Comparison of ENCODE assay signal across 1 cellular context in the genomic region with DNA sequence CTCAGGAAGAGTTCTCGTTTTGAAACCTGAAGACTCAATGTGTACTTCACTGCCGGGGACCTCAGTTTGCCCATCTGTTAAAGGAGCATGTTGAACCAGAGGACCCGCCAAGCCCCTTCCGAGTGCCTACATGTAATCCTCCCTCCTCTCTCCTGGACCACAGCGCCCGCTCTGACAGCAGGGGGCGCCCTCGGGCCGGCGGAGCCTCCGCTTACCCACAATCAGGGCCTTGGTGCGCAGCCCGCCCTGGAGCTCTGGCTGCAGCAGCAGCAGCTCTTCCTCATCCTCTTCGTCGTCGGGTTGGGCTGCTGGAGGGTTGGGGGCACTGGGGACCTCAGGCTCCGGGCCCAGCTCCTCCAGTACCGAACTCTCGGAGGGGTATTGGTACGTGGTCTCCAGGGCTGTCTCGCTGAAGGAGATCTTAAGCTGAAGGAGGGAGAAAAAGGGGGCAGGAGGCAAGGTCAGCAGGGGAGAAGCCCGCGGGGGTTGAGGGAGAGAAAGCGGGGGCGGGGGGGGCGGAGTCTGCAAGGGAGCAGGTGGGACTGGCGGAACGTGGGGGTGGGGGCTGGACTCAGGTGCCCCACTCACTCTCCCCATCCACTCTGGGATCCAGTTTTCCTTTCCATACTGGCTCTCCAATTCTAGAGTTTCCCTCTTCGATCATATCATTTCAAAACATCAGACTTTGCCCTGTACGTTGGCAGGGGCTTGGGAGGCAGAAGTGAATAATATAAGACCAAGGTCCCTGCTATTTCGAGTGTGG.
TF ChIP-seq lines count a peak whose summit lies in the region.

No MANE protein-coding gene starts in this region.

TF ChIP-seq in HepG2, 621 proteins besides CTCF, POLR2A, EP300 and RAD21 (continued from another document and continues in another):
- TF ChIP-seq, protein P1, sequence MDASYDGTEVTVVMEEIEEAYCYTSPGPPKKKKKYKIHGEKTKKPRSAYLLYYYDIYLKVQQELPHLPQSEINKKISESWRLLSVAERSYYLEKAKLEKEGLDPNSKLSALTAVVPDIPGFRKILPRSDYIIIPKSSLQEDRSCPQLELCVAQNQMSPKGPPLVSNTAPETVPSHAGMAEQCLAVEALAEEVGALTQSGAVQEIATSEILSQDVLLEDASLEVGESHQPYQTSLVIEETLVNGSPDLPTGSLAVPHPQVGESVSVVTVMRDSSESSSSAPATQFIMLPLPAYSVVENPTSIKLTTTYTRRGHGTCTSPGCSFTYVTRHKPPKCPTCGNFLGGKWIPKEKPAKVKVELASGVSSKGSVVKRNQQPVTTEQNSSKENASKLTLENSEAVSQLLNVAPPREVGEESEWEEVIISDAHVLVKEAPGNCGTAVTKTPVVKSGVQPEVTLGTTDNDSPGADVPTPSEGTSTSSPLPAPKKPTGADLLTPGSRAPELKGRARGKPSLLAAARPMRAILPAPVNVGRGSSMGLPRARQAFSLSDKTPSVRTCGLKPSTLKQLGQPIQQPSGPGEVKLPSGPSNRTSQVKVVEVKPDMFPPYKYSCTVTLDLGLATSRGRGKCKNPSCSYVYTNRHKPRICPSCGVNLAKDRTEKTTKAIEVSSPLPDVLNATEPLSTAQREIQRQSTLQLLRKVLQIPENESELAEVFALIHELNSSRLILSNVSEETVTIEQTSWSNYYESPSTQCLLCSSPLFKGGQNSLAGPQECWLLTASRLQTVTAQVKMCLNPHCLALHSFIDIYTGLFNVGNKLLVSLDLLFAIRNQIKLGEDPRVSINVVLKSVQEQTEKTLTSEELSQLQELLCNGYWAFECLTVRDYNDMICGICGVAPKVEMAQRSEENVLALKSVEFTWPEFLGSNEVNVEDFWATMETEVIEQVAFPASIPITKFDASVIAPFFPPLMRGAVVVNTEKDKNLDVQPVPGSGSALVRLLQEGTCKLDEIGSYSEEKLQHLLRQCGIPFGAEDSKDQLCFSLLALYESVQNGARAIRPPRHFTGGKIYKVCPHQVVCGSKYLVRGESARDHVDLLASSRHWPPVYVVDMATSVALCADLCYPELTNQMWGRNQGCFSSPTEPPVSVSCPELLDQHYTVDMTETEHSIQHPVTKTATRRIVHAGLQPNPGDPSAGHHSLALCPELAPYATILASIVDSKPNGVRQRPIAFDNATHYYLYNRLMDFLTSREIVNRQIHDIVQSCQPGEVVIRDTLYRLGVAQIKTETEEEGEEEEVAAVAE (CRISPR knock-in tag; IDR thresholded peaks at IDR 0.05; ENCODE audit: borderline replicate concordance), result peak; percentile 65
- TF ChIP-seq, protein P2, sequence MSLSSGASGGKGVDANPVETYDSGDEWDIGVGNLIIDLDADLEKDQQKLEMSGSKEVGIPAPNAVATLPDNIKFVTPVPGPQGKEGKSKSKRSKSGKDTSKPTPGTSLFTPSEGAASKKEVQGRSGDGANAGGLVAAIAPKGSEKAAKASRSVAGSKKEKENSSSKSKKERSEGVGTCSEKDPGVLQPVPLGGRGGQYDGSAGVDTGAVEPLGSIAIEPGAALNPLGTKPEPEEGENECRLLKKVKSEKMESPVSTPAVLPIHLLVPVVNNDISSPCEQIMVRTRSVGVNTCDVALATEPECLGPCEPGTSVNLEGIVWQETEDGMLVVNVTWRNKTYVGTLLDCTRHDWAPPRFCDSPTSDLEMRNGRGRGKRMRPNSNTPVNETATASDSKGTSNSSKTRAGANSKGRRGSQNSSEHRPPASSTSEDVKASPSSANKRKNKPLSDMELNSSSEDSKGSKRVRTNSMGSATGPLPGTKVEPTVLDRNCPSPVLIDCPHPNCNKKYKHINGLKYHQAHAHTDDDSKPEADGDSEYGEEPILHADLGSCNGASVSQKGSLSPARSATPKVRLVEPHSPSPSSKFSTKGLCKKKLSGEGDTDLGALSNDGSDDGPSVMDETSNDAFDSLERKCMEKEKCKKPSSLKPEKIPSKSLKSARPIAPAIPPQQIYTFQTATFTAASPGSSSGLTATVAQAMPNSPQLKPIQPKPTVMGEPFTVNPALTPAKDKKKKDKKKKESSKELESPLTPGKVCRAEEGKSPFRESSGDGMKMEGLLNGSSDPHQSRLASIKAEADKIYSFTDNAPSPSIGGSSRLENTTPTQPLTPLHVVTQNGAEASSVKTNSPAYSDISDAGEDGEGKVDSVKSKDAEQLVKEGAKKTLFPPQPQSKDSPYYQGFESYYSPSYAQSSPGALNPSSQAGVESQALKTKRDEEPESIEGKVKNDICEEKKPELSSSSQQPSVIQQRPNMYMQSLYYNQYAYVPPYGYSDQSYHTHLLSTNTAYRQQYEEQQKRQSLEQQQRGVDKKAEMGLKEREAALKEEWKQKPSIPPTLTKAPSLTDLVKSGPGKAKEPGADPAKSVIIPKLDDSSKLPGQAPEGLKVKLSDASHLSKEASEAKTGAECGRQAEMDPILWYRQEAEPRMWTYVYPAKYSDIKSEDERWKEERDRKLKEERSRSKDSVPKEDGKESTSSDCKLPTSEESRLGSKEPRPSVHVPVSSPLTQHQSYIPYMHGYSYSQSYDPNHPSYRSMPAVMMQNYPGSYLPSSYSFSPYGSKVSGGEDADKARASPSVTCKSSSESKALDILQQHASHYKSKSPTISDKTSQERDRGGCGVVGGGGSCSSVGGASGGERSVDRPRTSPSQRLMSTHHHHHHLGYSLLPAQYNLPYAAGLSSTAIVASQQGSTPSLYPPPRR (CRISPR knock-in tag; IDR thresholded peaks at IDR 0.05; ENCODE audit: borderline replicate concordance), result no peak
- TF ChIP-seq KAT7 (CRISPR knock-in tag; IDR thresholded peaks at IDR 0.05; ENCODE audit: borderline replicate concordance) (peak; percentile 92; the same call in 1 of the 2 replicates), SATB2 (CRISPR knock-in tag; IDR thresholded peaks at IDR 0.05) (no peak), ZNF850 (CRISPR knock-in tag; conservative IDR thresholded peaks at IDR 0.05) (no peak), TEAD3 (CRISPR knock-in tag; optimal IDR thresholded peaks at IDR 0.05; ENCODE audit: borderline replicate concordance) (peak; percentile 55), ZNF567 (CRISPR knock-in tag; IDR thresholded peaks at IDR 0.05; ENCODE audit: borderline replicate concordance) (0 out of 2 replicates have a peak, but pooled peaks have one; percentile 68), XRCC5 (optimal IDR thresholded peaks at IDR 0.05; ENCODE audit: low read length) (peak; percentile 95), SNAPC2 (CRISPR knock-in tag; IDR thresholded peaks at IDR 0.05) (peak; percentile 79; the same call in 1 of the 2 replicates), ZFP41 (CRISPR knock-in tag; IDR thresholded peaks at IDR 0.05; ENCODE audit: borderline replicate concordance) (no peak), HMGA1 (CRISPR knock-in tag; conservative IDR thresholded peaks at IDR 0.05) (no peak), ZNF83 (CRISPR knock-in tag; IDR thresholded peaks at IDR 0.05; ENCODE audit: borderline replicate concordance) (no peak; the same call in 1 of the 2 replicates), CCDC6 (CRISPR knock-in tag; IDR thresholded peaks at IDR 0.05) (peak; percentile 90), ZNF383 (CRISPR knock-in tag; IDR thresholded peaks at IDR 0.05; ENCODE audit: borderline replicate concordance) (no peak), RFX3 (CRISPR knock-in tag; IDR thresholded peaks at IDR 0.05) (no peak), ZNF333 (CRISPR knock-in tag; IDR thresholded peaks at IDR 0.05; ENCODE audit: borderline replicate concordance) (peak; percentile 84; the same call in 1 of the 2 replicates), ZNF10 (CRISPR knock-in tag; IDR thresholded peaks at IDR 0.05; ENCODE audit: borderline replicate concordance, low read depth) (no peak), SIN3B (IDR thresholded peaks at IDR 0.05; ENCODE audit: low read length) (peak; percentile 48; the same call in 1 of the 2 replicates), POLR2G (IDR thresholded peaks at IDR 0.05; ENCODE audit: low read depth, low read length) (no peak), LCORL (IDR thresholded peaks at IDR 0.05) (no peak), LCORL (CRISPR knock-in tag; IDR thresholded peaks at IDR 0.05) (peak; percentile 75), ARNTL (CRISPR knock-in tag; IDR thresholded peaks at IDR 0.05) (no peak; the same call in 1 of the 2 replicates)
- TF ChIP-seq, protein P3, sequence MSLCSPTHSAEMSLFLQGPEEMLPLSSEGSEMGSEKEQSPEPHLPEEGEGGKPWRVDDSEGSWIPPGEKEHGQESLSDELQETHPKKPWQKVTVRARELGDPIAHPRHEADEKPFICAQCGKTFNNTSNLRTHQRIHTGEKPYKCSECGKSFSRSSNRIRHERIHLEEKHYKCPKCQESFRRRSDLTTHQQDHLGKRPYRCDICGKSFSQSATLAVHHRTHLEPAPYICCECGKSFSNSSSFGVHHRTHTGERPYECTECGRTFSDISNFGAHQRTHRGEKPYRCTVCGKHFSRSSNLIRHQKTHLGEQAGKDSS (CRISPR knock-in tag; IDR thresholded peaks at IDR 0.05; ENCODE audit: borderline replicate concordance, low read depth), result peak; percentile 43; the same call in 1 of the 2 replicates
- TF ChIP-seq, protein P4, sequence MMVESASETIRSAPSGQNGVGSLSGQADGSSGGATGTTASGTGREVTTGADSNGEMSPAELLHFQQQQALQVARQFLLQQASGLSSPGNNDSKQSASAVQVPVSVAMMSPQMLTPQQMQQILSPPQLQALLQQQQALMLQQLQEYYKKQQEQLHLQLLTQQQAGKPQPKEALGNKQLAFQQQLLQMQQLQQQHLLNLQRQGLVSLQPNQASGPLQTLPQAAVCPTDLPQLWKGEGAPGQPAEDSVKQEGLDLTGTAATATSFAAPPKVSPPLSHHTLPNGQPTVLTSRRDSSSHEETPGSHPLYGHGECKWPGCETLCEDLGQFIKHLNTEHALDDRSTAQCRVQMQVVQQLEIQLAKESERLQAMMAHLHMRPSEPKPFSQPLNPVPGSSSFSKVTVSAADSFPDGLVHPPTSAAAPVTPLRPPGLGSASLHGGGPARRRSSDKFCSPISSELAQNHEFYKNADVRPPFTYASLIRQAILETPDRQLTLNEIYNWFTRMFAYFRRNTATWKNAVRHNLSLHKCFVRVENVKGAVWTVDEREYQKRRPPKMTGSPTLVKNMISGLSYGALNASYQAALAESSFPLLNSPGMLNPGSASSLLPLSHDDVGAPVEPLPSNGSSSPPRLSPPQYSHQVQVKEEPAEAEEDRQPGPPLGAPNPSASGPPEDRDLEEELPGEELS (CRISPR knock-in tag; IDR thresholded peaks at IDR 0.05), result 0 out of 2 replicates have a peak, but pooled peaks have one; percentile 24
- TF ChIP-seq, protein P5, sequence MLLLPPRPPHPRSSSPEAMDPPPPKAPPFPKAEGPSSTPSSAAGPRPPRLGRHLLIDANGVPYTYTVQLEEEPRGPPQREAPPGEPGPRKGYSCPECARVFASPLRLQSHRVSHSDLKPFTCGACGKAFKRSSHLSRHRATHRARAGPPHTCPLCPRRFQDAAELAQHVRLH (CRISPR knock-in tag; IDR thresholded peaks at IDR 0.05; ENCODE audit: borderline replicate concordance, low read depth), result peak; percentile 84; the same call in 1 of the 2 replicates
- TF ChIP-seq, protein P6, sequence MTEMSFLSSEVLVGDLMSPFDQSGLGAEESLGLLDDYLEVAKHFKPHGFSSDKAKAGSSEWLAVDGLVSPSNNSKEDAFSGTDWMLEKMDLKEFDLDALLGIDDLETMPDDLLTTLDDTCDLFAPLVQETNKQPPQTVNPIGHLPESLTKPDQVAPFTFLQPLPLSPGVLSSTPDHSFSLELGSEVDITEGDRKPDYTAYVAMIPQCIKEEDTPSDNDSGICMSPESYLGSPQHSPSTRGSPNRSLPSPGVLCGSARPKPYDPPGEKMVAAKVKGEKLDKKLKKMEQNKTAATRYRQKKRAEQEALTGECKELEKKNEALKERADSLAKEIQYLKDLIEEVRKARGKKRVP (CRISPR knock-in tag; IDR thresholded peaks at IDR 0.05), result peak in 1 of 2 experiments; percentile 48; a peak in 2 of 4 replicates
- TF ChIP-seq, protein P7, sequence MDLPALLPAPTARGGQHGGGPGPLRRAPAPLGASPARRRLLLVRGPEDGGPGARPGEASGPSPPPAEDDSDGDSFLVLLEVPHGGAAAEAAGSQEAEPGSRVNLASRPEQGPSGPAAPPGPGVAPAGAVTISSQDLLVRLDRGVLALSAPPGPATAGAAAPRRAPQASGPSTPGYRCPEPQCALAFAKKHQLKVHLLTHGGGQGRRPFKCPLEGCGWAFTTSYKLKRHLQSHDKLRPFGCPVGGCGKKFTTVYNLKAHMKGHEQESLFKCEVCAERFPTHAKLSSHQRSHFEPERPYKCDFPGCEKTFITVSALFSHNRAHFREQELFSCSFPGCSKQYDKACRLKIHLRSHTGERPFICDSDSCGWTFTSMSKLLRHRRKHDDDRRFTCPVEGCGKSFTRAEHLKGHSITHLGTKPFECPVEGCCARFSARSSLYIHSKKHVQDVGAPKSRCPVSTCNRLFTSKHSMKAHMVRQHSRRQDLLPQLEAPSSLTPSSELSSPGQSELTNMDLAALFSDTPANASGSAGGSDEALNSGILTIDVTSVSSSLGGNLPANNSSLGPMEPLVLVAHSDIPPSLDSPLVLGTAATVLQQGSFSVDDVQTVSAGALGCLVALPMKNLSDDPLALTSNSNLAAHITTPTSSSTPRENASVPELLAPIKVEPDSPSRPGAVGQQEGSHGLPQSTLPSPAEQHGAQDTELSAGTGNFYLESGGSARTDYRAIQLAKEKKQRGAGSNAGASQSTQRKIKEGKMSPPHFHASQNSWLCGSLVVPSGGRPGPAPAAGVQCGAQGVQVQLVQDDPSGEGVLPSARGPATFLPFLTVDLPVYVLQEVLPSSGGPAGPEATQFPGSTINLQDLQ (CRISPR knock-in tag; IDR thresholded peaks at IDR 0.05), result no peak
- TF ChIP-seq, protein P8, sequence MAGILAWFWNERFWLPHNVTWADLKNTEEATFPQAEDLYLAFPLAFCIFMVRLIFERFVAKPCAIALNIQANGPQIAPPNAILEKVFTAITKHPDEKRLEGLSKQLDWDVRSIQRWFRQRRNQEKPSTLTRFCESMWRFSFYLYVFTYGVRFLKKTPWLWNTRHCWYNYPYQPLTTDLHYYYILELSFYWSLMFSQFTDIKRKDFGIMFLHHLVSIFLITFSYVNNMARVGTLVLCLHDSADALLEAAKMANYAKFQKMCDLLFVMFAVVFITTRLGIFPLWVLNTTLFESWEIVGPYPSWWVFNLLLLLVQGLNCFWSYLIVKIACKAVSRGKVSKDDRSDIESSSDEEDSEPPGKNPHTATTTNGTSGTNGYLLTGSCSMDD (CRISPR knock-in tag; IDR thresholded peaks at IDR 0.05), result no peak
- TF ChIP-seq, protein P9, sequence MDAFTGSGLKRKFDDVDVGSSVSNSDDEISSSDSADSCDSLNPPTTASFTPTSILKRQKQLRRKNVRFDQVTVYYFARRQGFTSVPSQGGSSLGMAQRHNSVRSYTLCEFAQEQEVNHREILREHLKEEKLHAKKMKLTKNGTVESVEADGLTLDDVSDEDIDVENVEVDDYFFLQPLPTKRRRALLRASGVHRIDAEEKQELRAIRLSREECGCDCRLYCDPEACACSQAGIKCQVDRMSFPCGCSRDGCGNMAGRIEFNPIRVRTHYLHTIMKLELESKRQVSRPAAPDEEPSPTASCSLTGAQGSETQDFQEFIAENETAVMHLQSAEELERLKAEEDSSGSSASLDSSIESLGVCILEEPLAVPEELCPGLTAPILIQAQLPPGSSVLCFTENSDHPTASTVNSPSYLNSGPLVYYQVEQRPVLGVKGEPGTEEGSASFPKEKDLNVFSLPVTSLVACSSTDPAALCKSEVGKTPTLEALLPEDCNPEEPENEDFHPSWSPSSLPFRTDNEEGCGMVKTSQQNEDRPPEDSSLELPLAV (CRISPR knock-in tag; conservative IDR thresholded peaks at IDR 0.05; ENCODE audit: low read depth), result no peak
- TF ChIP-seq, protein P10, sequence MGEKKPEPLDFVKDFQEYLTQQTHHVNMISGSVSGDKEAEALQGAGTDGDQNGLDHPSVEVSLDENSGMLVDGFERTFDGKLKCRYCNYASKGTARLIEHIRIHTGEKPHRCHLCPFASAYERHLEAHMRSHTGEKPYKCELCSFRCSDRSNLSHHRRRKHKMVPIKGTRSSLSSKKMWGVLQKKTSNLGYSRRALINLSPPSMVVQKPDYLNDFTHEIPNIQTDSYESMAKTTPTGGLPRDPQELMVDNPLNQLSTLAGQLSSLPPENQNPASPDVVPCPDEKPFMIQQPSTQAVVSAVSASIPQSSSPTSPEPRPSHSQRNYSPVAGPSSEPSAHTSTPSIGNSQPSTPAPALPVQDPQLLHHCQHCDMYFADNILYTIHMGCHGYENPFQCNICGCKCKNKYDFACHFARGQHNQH (CRISPR knock-in tag; IDR thresholded peaks at IDR 0.05), result peak; percentile 88; the same call in 1 of the 2 replicates
